24 cellular contexts compared by ENCODE assay signal in genomic region chr10:13399236-13399635, GRCh38.
"Had no signal": no experiment of that assay in that cellular context is flagged by ENCODE, and none has a peak within 500 bp of the region (broad histone marks: within the 10 kb centered on the region; RNA-seq: fewer than 3 reads in every experiment).

No MANE protein-coding gene starts in this region.

- ATAC-seq: activated naive CD4-positive, alpha-beta T cell treated with anti-CD3 and anti-CD28 coated beads, Interleukin-2, amount 50 U/mL, for 72 hours; activated T-helper 17 cell treated with anti-CD3 and anti-CD28 coated beads, Interleukin-2, amount 50 U/mL, for 72 hours; foreskin keratinocyte; left lung; naive thymus-derived CD8-positive, alpha-beta T cell; stimulated activated memory B cell treated with anti-CD40 and anti-IgM and Interleukin-4, amounts not matched to agents 10 μg/mL and 1 μg/mL and 100 μg/mL, for 72 hours; WTC11 had no signal

- H2AFZ ChIP-seq: neural progenitor cell had no signal

- H3K36me3 ChIP-seq: left lung, neural progenitor cell, sigmoid colon, stomach, suprapubic skin, tibial nerve had no signal

- H3K27me3 ChIP-seq: foreskin keratinocyte, left lung, neural progenitor cell, sigmoid colon, stomach, suprapubic skin, tibial nerve had no signal

- H3K4me2 ChIP-seq: neural progenitor cell, smooth muscle cell had no signal

- H3K4me1 Mint-ChIP-seq: activated T-helper 17 cell treated with anti-CD3 and anti-CD28 coated beads, Interleukin-2, amount 50 U/mL, for 72 hours; brain; immature natural killer cell; naive thymus-derived CD8-positive, alpha-beta T cell; stimulated activated memory B cell treated with anti-CD40 and anti-IgM and Interleukin-4, amounts not matched to agents 10 μg/mL and 1 μg/mL and 100 μg/mL, for 72 hours had no signal

- H3K36me3 Mint-ChIP-seq: activated naive CD4-positive, alpha-beta T cell treated with anti-CD3 and anti-CD28 coated beads, Interleukin-2, amount 50 U/mL, for 72 hours; brain; immature natural killer cell; naive thymus-derived CD8-positive, alpha-beta T cell; neural progenitor cell; stimulated activated memory B cell treated with anti-CD40 and anti-IgM and Interleukin-4, amounts not matched to agents 10 μg/mL and 1 μg/mL and 100 μg/mL, for 72 hours had no signal

- H3K9ac ChIP-seq: neural progenitor cell had no signal

- DNase-seq: activated CD8-positive, alpha-beta memory T cell treated with anti-CD3 and anti-CD28 coated beads for 24 hours; activated CD8-positive, alpha-beta memory T cell treated with anti-CD3 and anti-CD28 coated beads, Interleukin-2, amount 50 U/mL, for 4 hours; activated T-cell treated with anti-CD3 and anti-CD28 coated beads, Interleukin-2, amount 50 U/mL, for 24 hours; aorta; effector memory CD4-positive, alpha-beta T cell; foreskin keratinocyte; immature natural killer cell; kidney glomerular epithelial cell; left lung; naive thymus-derived CD8-positive, alpha-beta T cell; posterior cingulate gyrus; sigmoid colon; stimulated activated CD4-positive, alpha-beta T cell treated with anti-CD3 and anti-CD28 coated beads, Interleukin-15, amount 100 ng/mL, for 24 hours; stomach had no signal

- H3K27ac Mint-ChIP-seq: activated naive CD4-positive, alpha-beta T cell treated with anti-CD3 and anti-CD28 coated beads, Interleukin-2, amount 50 U/mL, for 72 hours; activated T-cell treated with anti-CD3 and anti-CD28 coated beads, Interleukin-2, amount 50 U/mL, for 24 hours; activated T-helper 17 cell treated with anti-CD3 and anti-CD28 coated beads, Interleukin-2, amount 50 U/mL, for 72 hours; brain; immature natural killer cell; naive thymus-derived CD8-positive, alpha-beta T cell; neural progenitor cell; stimulated activated memory B cell treated with anti-CD40 and anti-IgM and Interleukin-4, amounts not matched to agents 10 μg/mL and 1 μg/mL and 100 μg/mL, for 72 hours; WTC11 had no signal

- H3K27ac ChIP-seq: foreskin keratinocyte, left lung, neural progenitor cell, sigmoid colon, stomach, suprapubic skin, tibial nerve had no signal

- H3K4me3 ChIP-seq: left lung, lung, neural progenitor cell, sigmoid colon, smooth muscle cell, stomach, suprapubic skin, tibial nerve had no signal

- H3K9me3 Mint-ChIP-seq: activated T-cell treated with anti-CD3 and anti-CD28 coated beads, Interleukin-2, amount 50 U/mL, for 24 hours; activated T-helper 17 cell treated with anti-CD3 and anti-CD28 coated beads, Interleukin-2, amount 50 U/mL, for 72 hours; immature natural killer cell had no signal

- H3K4me3 Mint-ChIP-seq: activated T-cell treated with anti-CD3 and anti-CD28 coated beads, Interleukin-2, amount 50 U/mL, for 24 hours; activated T-helper 17 cell treated with anti-CD3 and anti-CD28 coated beads, Interleukin-2, amount 50 U/mL, for 72 hours; brain; immature natural killer cell; naive thymus-derived CD8-positive, alpha-beta T cell; neural progenitor cell; stimulated activated memory B cell treated with anti-CD40 and anti-IgM and Interleukin-4, amounts not matched to agents 10 μg/mL and 1 μg/mL and 100 μg/mL, for 72 hours; WTC11 had no signal

- H3K4me1 ChIP-seq: foreskin keratinocyte, left lung, neural progenitor cell, sigmoid colon, tibial nerve had no signal

- H3K9me3 ChIP-seq: sigmoid colon, stomach, suprapubic skin had no signal
